ENCODE assay signal across 11 cellular contexts in genomic region chr10:77392851-77393250, GRCh38.
DNase-seq lines count a peak whose midpoint lies in the region; ATAC-seq, FAIRE-seq and TF ChIP-seq lines count a peak whose summit lies in the region.
"Had no signal": no experiment of that assay in that cellular context is flagged by ENCODE, and none has a peak within 500 bp of the region (broad histone marks: within the 10 kb centered on the region; RNA-seq: fewer than 3 reads in every experiment).

No MANE protein-coding gene starts in this region.

- no peaks in the 10 kb centered on the region for H3K27me3 ChIP-seq in SJCRH30

- peaks cover 53% of the 10 kb centered on the region for H3K4me1 ChIP-seq in SJCRH30

- no peaks in the 10 kb centered on the region for H3K9me3 Mint-ChIP-seq in progenitor cell of endocrine pancreas (ENCODE audit: low read depth)

- no peak for TF ChIP-seq CTCF in progenitor cell of endocrine pancreas (IDR thresholded peaks at IDR 0.05; ENCODE audit: unreplicated experiment)

- ATAC-seq in GM19455 (IDR thresholded peaks at IDR 0.05; ENCODE audit: unreplicated experiment) = no peak

- no peaks in the 10 kb centered on the region for H3K36me3 Mint-ChIP-seq in progenitor cell of endocrine pancreas (ENCODE audit: insufficient read depth)
- H3K36me3 Mint-ChIP-seq: CD14-positive monocyte had no signal

- no peaks in the 10 kb centered on the region for H3K9me3 ChIP-seq in SJCRH30 (replicated peaks)

- DNase-seq in NCI-H2107 (lab: John Stamatoyannopoulos, UW) (peak; percentile 3), NCI-H2107 treated with DMSO at 0.1 percent for 48 hours (lab: John Stamatoyannopoulos, UW; ENCODE audit: unreplicated experiment) (no peak), SJCRH30 (peak; percentile 51 to 60), foreskin melanocyte (peak; percentile 68), urothelium cell line (ENCODE audit: low spot score) (peak; percentile 91), progenitor cell of endocrine pancreas (ENCODE audit: low spot score, unreplicated experiment) (no peak)
- DNase-seq in activated effector memory CD4-positive, alpha-beta T cell treated with anti-CD3 and anti-CD28 coated beads, Interleukin-2, amount 50 U/mL, for 16 hours = no peak
- DNase-seq: activated CD4-positive, alpha-beta T cell treated with anti-CD3 and anti-CD28 coated beads, Interleukin-2, amount 50 U/mL, for 1 hour had no signal

- H3K27ac ChIP-seq in SJCRH30 = no peak overlapping the region
- H3K27ac ChIP-seq: KMS-11 had no signal

- H3K4me3 ChIP-seq in SJCRH30 = no peak overlapping the region

- peaks cover 18% of the 10 kb centered on the region for H3K4me1 Mint-ChIP-seq in progenitor cell of endocrine pancreas (ENCODE audit: low read depth)
- H3K4me1 Mint-ChIP-seq: CD14-positive monocyte had no signal

- H3K27ac Mint-ChIP-seq in progenitor cell of endocrine pancreas = no peak overlapping the region
- H3K27ac Mint-ChIP-seq: CD14-positive monocyte had no signal

- peak; percentile 92 for FAIRE-seq in urothelium cell line (lab: Jason Lieb, UNC)

- no peak overlapping the region for H3K4me3 Mint-ChIP-seq in progenitor cell of endocrine pancreas (ENCODE audit: low read depth)
- H3K4me3 Mint-ChIP-seq: CD14-positive monocyte had no signal

- peaks cover 9% of the 10 kb centered on the region for H3K27me3 Mint-ChIP-seq in progenitor cell of endocrine pancreas

- H3K36me3 ChIP-seq in SJCRH30 = no peaks in the 10 kb centered on the region

Comparison
In these comparisons a context has a peak if more than half of its experiments do, and no peak if none do; other contexts are left out.
1. DNase-seq: peak in NCI-H2107 (single experiment), SJCRH30 (2 of 2), foreskin melanocyte (single experiment) and urothelium cell line (single experiment); none in NCI-H2107 treated with DMSO at 0.1 percent for 48 hours (single experiment), progenitor cell of endocrine pancreas (single experiment) and activated effector memory CD4-positive, alpha-beta T cell treated with anti-CD3 and anti-CD28 coated beads, Interleukin-2, amount 50 U/mL, for 16 hours (single experiment).